ENCODE assay signal across 8 cellular contexts in genomic region chr6:108541843-108542795, GRCh38. TPM values are rescaled to one million over a fixed set of nuclear protein-coding genes. Genes with fewer than 3 reads are reported as not detected.
A peak's percentile ranks its signal among the peaks of the same experiment; 100 is the strongest.
DNase-seq lines count a peak whose midpoint lies in the region; TF ChIP-seq lines count a peak whose summit lies in the region.

No MANE protein-coding gene starts in this region.

- H2BK5ac ChIP-seq in neuronal stem cell (ENCODE audit: low read length) = no peak overlapping the region

- H4K20me1 ChIP-seq in KMS-11 (ENCODE audit: insufficient read depth) (no peaks in the 10 kb centered on the region), PC-9 (ENCODE audit: insufficient read depth) (no peaks in the 10 kb centered on the region)

- no peak overlapping the region for H2BK15ac ChIP-seq in neuronal stem cell (ENCODE audit: low read length)

- H4K8ac ChIP-seq in neuronal stem cell (ENCODE audit: low read depth, low read length) = no peak overlapping the region

- BruUV-seq in A673 (replicated peaks; lab: Mats Ljungman, UMichigan) = no TSS peak
- no TSS peak for BruUV-seq in PC-9 (replicated peaks; lab: Mats Ljungman, UMichigan)

- no peak overlapping the region for H3K18ac ChIP-seq in neuronal stem cell (ENCODE audit: low read length)

- no peak overlapping the region for H3K14ac ChIP-seq in neuronal stem cell (ENCODE audit: low read length)

- no peak overlapping the region for H2AK5ac ChIP-seq in neuronal stem cell (ENCODE audit: low read depth, low read length)

- DNase-seq in A673 (ENCODE audit: low spot score) (peak; percentile 81), GM13976 (ENCODE audit: low spot score) (peak; percentile 60), PC-9 (peak; percentile 68 to 71), fibroblast of peridontal ligament (ENCODE audit: extremely low read depth) (peak; percentile 91), neuronal stem cell (ENCODE audit: low spot score) (peak; percentile 75), type B pancreatic cell (ENCODE audit: extremely low spot score, unreplicated experiment) (no peak)
- peak; percentile 52 for DNase-seq in activated T-helper 1 cell treated with anti-CD3 and anti-CD28 coated beads, Interleukin-12 subunit alpha, Interleukin-12 subunit beta, Interleukin-2, Interleukin-4 antibody, amounts not matched to agents 30 ng/mL and 10 ng/mL and 1 ng/mL, durations not matched to agents 14 hours and 24 hours and 36 hours (ENCODE audit: low spot score)

- no peaks in the 10 kb centered on the region for H3K79me1 ChIP-seq in neuronal stem cell (ENCODE audit: low read depth, low read length)

- in situ Hi-C loops in GM13976 (cut with MboI; ENCODE audit: low sequenced_read_pairs, unreplicated experiment) = loop anchor here (10.0 kb wide), 1 partner anchor 523 kb away; no protein-coding TSS in a partner anchor

- H3K27me3 ChIP-seq in A673 (replicated peaks; ENCODE audit: insufficient read depth, low read depth, low read length, poor library complexity) (no peaks in the 10 kb centered on the region), KMS-11 (ENCODE audit: insufficient read depth, low read depth) (no peaks in the 10 kb centered on the region), PC-9 (ENCODE audit: insufficient read depth, low read depth) (no peaks in the 10 kb centered on the region), neuronal stem cell (ENCODE audit: control insufficient read depth in 3 of 3, insufficient read depth in 3 of 3, low read depth in 1 of 3, low read length in 3 of 3) (peaks cover 0 to 4% (median 0%) of the 10 kb centered on the region in 3 experiments)

- peak overlapping the region; percentile 46 for H3K4me2 ChIP-seq in KMS-11
- H3K4me2 ChIP-seq in PC-9 = peak overlapping the region; percentile 30; the same call in 1 of the 2 replicates
- peak overlapping the region; percentile 27 for H3K4me2 ChIP-seq in neuronal stem cell (ENCODE audit: insufficient read depth, low read length, poor library complexity, severe bottlenecking)

- H3K9me3 Mint-ChIP-seq in activated T-helper 1 cell treated with anti-CD3 and anti-CD28 coated beads, Interleukin-12 subunit alpha, Interleukin-12 subunit beta, Interleukin-2, Interleukin-4 antibody, amounts not matched to agents 30 ng/mL and 10 ng/mL and 1 ng/mL, durations not matched to agents 14 hours and 24 hours and 36 hours = peaks cover 9% of the 10 kb centered on the region
- no peaks in the 10 kb centered on the region for H3K9me3 Mint-ChIP-seq in type B pancreatic cell

- H3K4me3 ChIP-seq in A673 (ENCODE audit: low read depth, low read length, poor library complexity, severe bottlenecking) (no peak overlapping the region), KMS-11 (IDR thresholded peaks at IDR 0.05; ENCODE audit: insufficient read depth, low read depth, low read length) (no peak overlapping the region), PC-9 (no peak overlapping the region), neuronal stem cell (ENCODE audit: low read length in 2 of 2) (no peak overlapping the region)

- H3K79me2 ChIP-seq in KMS-11 (ENCODE audit: insufficient read depth, low read depth) = no peaks in the 10 kb centered on the region
- H3K79me2 ChIP-seq in PC-9 (ENCODE audit: low read depth) = no peaks in the 10 kb centered on the region

- no peak overlapping the region for H2BK120ac ChIP-seq in neuronal stem cell (ENCODE audit: low read depth, low read length)

- WGBS in neuronal stem cell (ENCODE audit: extremely low coverage in 2 of 2, insufficient read length in 2 of 2, insufficient replicate concordance in 1 of 2), 2 donors = no CpG with 5 or more reads among the region's 6 CpGs

- no peaks in the 10 kb centered on the region for H3K9me2 ChIP-seq in PC-9 (ENCODE audit: insufficient read depth)

- H2BK12ac ChIP-seq in neuronal stem cell (ENCODE audit: low read length) = no peak overlapping the region

- no peaks in the 10 kb centered on the region for H3K36me3 ChIP-seq in A673 (ENCODE audit: insufficient read depth, low read length, poor library complexity, severe bottlenecking)
- no peaks in the 10 kb centered on the region for H3K36me3 ChIP-seq in KMS-11 (ENCODE audit: insufficient read depth)
- no peaks in the 10 kb centered on the region for H3K36me3 ChIP-seq in PC-9 (ENCODE audit: low read depth)
- H3K36me3 ChIP-seq in neuronal stem cell (replicated peaks in 1 of 2; ENCODE audit: control insufficient read depth in 2 of 2, insufficient read depth in 2 of 2, low read length in 2 of 2) = no peaks in the 10 kb centered on the region

- no peak overlapping the region for H4K91ac ChIP-seq in neuronal stem cell (ENCODE audit: low read depth, low read length, poor library complexity)

- no peaks in the 10 kb centered on the region for H3F3A ChIP-seq in PC-9 (ENCODE audit: insufficient read depth, low read depth)

- H3K23ac ChIP-seq in neuronal stem cell (ENCODE audit: low read depth, low read length, poor library complexity) = no peak overlapping the region

- H3K9me3 ChIP-seq in A673 (ENCODE audit: low read depth, low read length, poor library complexity, severe bottlenecking) (no peaks in the 10 kb centered on the region), PC-9 (ENCODE audit: insufficient read depth, low read depth) (no peaks in the 10 kb centered on the region), neuronal stem cell (replicated peaks in 1 of 2; ENCODE audit: control insufficient read depth in 2 of 2, insufficient read depth in 1 of 2, low read depth in 1 of 2, low read length in 2 of 2) (peaks cover 0 to 3% of the 10 kb centered on the region in 2 donors)

- no peaks in the 10 kb centered on the region for H3K4me1 ChIP-seq in A673 (ENCODE audit: insufficient read depth, low read length, poor library complexity, severe bottlenecking)
- peaks cover 54% of the 10 kb centered on the region for H3K4me1 ChIP-seq in KMS-11 (ENCODE audit: low read depth, poor library complexity, severe bottlenecking)
- peaks cover 3% of the 10 kb centered on the region; the same call in 1 of the 2 replicates for H3K4me1 ChIP-seq in PC-9 (replicated peaks; ENCODE audit: insufficient read depth)
- H3K4me1 ChIP-seq in neuronal stem cell (ENCODE audit: control insufficient read depth in 2 of 2, insufficient read depth in 1 of 2, low read depth in 1 of 2, low read length in 2 of 2) = no peaks in the 10 kb centered on the region

- peaks cover 10% of the 10 kb centered on the region for H3K4me1 Mint-ChIP-seq in activated T-helper 1 cell treated with anti-CD3 and anti-CD28 coated beads, Interleukin-12 subunit alpha, Interleukin-12 subunit beta, Interleukin-2, Interleukin-4 antibody, amounts not matched to agents 30 ng/mL and 10 ng/mL and 1 ng/mL, durations not matched to agents 14 hours and 24 hours and 36 hours (ENCODE audit: low read depth)
- peaks cover 8% of the 10 kb centered on the region for H3K4me1 Mint-ChIP-seq in type B pancreatic cell (ENCODE audit: unreplicated experiment)

- H3K27me3 Mint-ChIP-seq in activated T-helper 1 cell treated with anti-CD3 and anti-CD28 coated beads, Interleukin-12 subunit alpha, Interleukin-12 subunit beta, Interleukin-2, Interleukin-4 antibody, amounts not matched to agents 30 ng/mL and 10 ng/mL and 1 ng/mL, durations not matched to agents 14 hours and 24 hours and 36 hours (ENCODE audit: insufficient read depth) = peaks cover 39% of the 10 kb centered on the region
- H3K27me3 Mint-ChIP-seq in type B pancreatic cell = peaks cover 5% of the 10 kb centered on the region

- H3K27ac ChIP-seq in A673 (ENCODE audit: low read depth, low read length, poor library complexity, severe bottlenecking) = no peak overlapping the region
- peak overlapping the region; percentile 61 for H3K27ac ChIP-seq in KMS-11
- no peak overlapping the region for H3K27ac ChIP-seq in PC-9
- no peak overlapping the region for H3K27ac ChIP-seq in neuronal stem cell (replicated peaks; ENCODE audit: low read length)

- H3K9ac ChIP-seq in KMS-11 = no peak overlapping the region; the same call in 1 of the 2 replicates
- no peak overlapping the region for H3K9ac ChIP-seq in neuronal stem cell (ENCODE audit: low read depth, low read length, poor library complexity)

- no peak overlapping the region for H3K4me3 Mint-ChIP-seq in activated T-helper 1 cell treated with anti-CD3 and anti-CD28 coated beads, Interleukin-12 subunit alpha, Interleukin-12 subunit beta, Interleukin-2, Interleukin-4 antibody, amounts not matched to agents 30 ng/mL and 10 ng/mL and 1 ng/mL, durations not matched to agents 14 hours and 24 hours and 36 hours
- peak overlapping the region; percentile 40 for H3K4me3 Mint-ChIP-seq in type B pancreatic cell

- POLR2A ChIA-PET in A673 (lab: Charles Lee; ENCODE audit: low non-redundant PET) (interaction anchor here (0.7 kb wide), 1 partner anchor 8 kb away, joined by 5 read pairs; no protein-coding TSS in a partner anchor), PC-9 (lab: Charles Lee; ENCODE audit: unreplicated experiment) (interaction anchor here (0.6 kb wide), 2 partner anchors 189 to 354 kb away, joined by 7 read pairs; no protein-coding TSS in a partner anchor)

- TF ChIP-seq CTCF in A673 (conservative IDR thresholded peaks at IDR 0.05; ENCODE audit: low read depth, low read length) = peak; percentile 89
- peak; percentile 79 for TF ChIP-seq CTCF in GM13976 (IDR thresholded peaks at IDR 0.05; ENCODE audit: borderline replicate concordance, control extremely low read depth, extremely low read depth, insufficient read depth, missing control alignments)
- TF ChIP-seq CTCF in KMS-11 (conservative IDR thresholded peaks at IDR 0.05; ENCODE audit: low read depth, low read length) = peak; percentile 76
- peak; percentile 98 for TF ChIP-seq CTCF in PC-9 (conservative IDR thresholded peaks at IDR 0.05)
- peak; percentile 95 for TF ChIP-seq CTCF in type B pancreatic cell (conservative IDR thresholded peaks at IDR 0.05)

- intact Hi-C loops in A673 (cut with micrococcal nuclease; ENCODE audit: unreplicated experiment) = loop anchor here (1.0 to 10.0 kb wide), 5 partner anchors 241 to 843 kb away; partner anchors contain the start of gene CD164
- intact Hi-C loops in PC-9 (cut with micrococcal nuclease; ENCODE audit: unreplicated experiment) = loop anchor here (1.0 to 5.0 kb wide), 5 partner anchors 240 to 855 kb away; no protein-coding TSS in a partner anchor
- intact Hi-C loops in activated T-helper 1 cell treated with anti-CD3 and anti-CD28 coated beads, Interleukin-12 subunit alpha, Interleukin-12 subunit beta, Interleukin-2, Interleukin-4 antibody, amounts not matched to agents 30 ng/mL and 10 ng/mL and 1 ng/mL, durations not matched to agents 14 hours and 24 hours and 36 hours (cut with micrococcal nuclease) = loop anchor here (1.0 to 5.0 kb wide), 7 partner anchors 240 to 840 kb away; partner anchors contain the start of gene CD164

- H3K4ac ChIP-seq in neuronal stem cell (ENCODE audit: low read length) = no peak overlapping the region

- H3K36me3 Mint-ChIP-seq in activated T-helper 1 cell treated with anti-CD3 and anti-CD28 coated beads, Interleukin-12 subunit alpha, Interleukin-12 subunit beta, Interleukin-2, Interleukin-4 antibody, amounts not matched to agents 30 ng/mL and 10 ng/mL and 1 ng/mL, durations not matched to agents 14 hours and 24 hours and 36 hours (ENCODE audit: low read depth) = no peaks in the 10 kb centered on the region
- no peaks in the 10 kb centered on the region for H3K36me3 Mint-ChIP-seq in type B pancreatic cell

- CTCF ChIA-PET in A673 (lab: Charles Lee) (interaction anchor here (0.6 to 3.9 kb wide), 11 partner anchors 238 to 841 kb away, joined by 3 to 41 read pairs (median 5); no protein-coding TSS in a partner anchor), PC-9 (lab: Charles Lee) (interaction anchor here (0.6 to 1.9 kb wide), 7 partner anchors 296 to 852 kb away, joined by 3 to 9 read pairs (median 5); partner anchors contain the start of gene ARMC2)

- no peak overlapping the region for H3K27ac Mint-ChIP-seq in activated T-helper 1 cell treated with anti-CD3 and anti-CD28 coated beads, Interleukin-12 subunit alpha, Interleukin-12 subunit beta, Interleukin-2, Interleukin-4 antibody, amounts not matched to agents 30 ng/mL and 10 ng/mL and 1 ng/mL, durations not matched to agents 14 hours and 24 hours and 36 hours
- H3K27ac Mint-ChIP-seq in type B pancreatic cell = no peak overlapping the region

- H2AFZ ChIP-seq in KMS-11 (ENCODE audit: low read depth) (peak overlapping the region; percentile 62), PC-9 (peak overlapping the region; percentile 59), neuronal stem cell (ENCODE audit: low read length) (peak overlapping the region; percentile 68)

RNA-seq across cellular contexts. Expression of gene FOXO3, which starts 18.6 kb away (rescaled TPM):
- 16.8 and 19.3 TPM in 2 replicates for total RNA-seq in A673 (2021)
- total RNA-seq in PC-9 (2021) = 56.2 and 59.4 TPM in 2 replicates
- 8.6 and 8.7 TPM in 2 replicates for total RNA-seq in activated T-helper 1 cell treated with anti-CD3 and anti-CD28 coated beads, Interleukin-12 subunit alpha, Interleukin-12 subunit beta, Interleukin-2, Interleukin-4 antibody, amounts not matched to agents 30 ng/mL and 10 ng/mL and 1 ng/mL, durations not matched to agents 14 hours and 24 hours and 36 hours
- polyA plus RNA-seq in neuronal stem cell (2013, experiment 1 of 2) = 15.5 TPM
- polyA plus RNA-seq in neuronal stem cell (2013, experiment 2 of 2) = 16.5 TPM
- 30.4 and 43.3 TPM in 2 replicates for total RNA-seq in type B pancreatic cell (ENCODE audit: low replicate concordance)
